ENCODE assay signal across 1 cellular context in the genomic region with DNA sequence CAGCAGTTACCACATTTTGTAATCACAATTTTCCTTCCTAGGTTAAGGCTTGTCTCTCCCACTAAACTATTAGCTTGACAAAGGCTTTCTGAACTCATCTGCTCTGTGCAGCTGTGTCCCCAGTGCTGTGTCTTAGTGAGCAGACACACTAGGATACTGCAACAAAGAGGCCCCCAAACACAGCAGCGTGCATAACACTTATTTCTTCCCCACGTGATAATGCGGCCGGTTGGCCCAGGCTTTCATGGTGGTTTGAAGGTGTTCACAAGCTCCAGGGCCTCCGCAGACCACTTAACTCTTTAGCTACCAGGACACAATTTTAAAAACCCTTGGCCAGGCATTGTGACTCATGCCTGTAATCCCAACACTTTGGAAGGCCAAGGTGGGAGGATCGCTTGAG.
TF ChIP-seq lines count a peak whose summit lies in the region.

No MANE protein-coding gene starts in this region.

TF ChIP-seq in GM23338, 12 proteins besides CTCF, POLR2A, EP300 and RAD21 (continued from another document):
- TF ChIP-seq, protein P1, sequence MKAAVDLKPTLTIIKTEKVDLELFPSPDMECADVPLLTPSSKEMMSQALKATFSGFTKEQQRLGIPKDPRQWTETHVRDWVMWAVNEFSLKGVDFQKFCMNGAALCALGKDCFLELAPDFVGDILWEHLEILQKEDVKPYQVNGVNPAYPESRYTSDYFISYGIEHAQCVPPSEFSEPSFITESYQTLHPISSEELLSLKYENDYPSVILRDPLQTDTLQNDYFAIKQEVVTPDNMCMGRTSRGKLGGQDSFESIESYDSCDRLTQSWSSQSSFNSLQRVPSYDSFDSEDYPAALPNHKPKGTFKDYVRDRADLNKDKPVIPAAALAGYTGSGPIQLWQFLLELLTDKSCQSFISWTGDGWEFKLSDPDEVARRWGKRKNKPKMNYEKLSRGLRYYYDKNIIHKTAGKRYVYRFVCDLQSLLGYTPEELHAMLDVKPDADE (IDR thresholded peaks at IDR 0.05): no peak
- TF ChIP-seq ZNF114 (CRISPR knock-in tag; IDR thresholded peaks at IDR 0.05) (no peak), STAT1 (IDR thresholded peaks at IDR 0.05; ENCODE audit: unreplicated experiment) (no peak), EZH2 (IDR thresholded peaks at IDR 0.05; ENCODE audit: low read depth, unreplicated experiment) (no peak), CREB1 (CRISPR knock-in tag; IDR thresholded peaks at IDR 0.05; ENCODE audit: low read depth) (no peak), EZH2phosphoT487 (IDR thresholded peaks at IDR 0.05; ENCODE audit: unreplicated experiment) (no peak), JUNB (IDR thresholded peaks at IDR 0.05; ENCODE audit: unreplicated experiment) (no peak), ZNF331 (CRISPR knock-in tag; IDR thresholded peaks at IDR 0.05; ENCODE audit: low read depth) (no peak)
- TF ChIP-seq, protein P2, sequence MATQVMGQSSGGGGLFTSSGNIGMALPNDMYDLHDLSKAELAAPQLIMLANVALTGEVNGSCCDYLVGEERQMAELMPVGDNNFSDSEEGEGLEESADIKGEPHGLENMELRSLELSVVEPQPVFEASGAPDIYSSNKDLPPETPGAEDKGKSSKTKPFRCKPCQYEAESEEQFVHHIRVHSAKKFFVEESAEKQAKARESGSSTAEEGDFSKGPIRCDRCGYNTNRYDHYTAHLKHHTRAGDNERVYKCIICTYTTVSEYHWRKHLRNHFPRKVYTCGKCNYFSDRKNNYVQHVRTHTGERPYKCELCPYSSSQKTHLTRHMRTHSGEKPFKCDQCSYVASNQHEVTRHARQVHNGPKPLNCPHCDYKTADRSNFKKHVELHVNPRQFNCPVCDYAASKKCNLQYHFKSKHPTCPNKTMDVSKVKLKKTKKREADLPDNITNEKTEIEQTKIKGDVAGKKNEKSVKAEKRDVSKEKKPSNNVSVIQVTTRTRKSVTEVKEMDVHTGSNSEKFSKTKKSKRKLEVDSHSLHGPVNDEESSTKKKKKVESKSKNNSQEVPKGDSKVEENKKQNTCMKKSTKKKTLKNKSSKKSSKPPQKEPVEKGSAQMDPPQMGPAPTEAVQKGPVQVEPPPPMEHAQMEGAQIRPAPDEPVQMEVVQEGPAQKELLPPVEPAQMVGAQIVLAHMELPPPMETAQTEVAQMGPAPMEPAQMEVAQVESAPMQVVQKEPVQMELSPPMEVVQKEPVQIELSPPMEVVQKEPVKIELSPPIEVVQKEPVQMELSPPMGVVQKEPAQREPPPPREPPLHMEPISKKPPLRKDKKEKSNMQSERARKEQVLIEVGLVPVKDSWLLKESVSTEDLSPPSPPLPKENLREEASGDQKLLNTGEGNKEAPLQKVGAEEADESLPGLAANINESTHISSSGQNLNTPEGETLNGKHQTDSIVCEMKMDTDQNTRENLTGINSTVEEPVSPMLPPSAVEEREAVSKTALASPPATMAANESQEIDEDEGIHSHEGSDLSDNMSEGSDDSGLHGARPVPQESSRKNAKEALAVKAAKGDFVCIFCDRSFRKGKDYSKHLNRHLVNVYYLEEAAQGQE (IDR thresholded peaks at IDR 0.05; ENCODE audit: unreplicated experiment): no peak
